ENCODE assay signal across 32 cellular contexts in genomic region chr5:81740758-81741157, GRCh38. TPM values are rescaled to one million over a fixed set of nuclear protein-coding genes. Genes with fewer than 3 reads are reported as not detected.
DNase-seq lines count a peak whose midpoint lies in the region; ATAC-seq, FAIRE-seq and TF ChIP-seq lines count a peak whose summit lies in the region.
"Had no signal": no experiment of that assay in that cellular context is flagged by ENCODE, and none has a peak within 500 bp of the region (broad histone marks: within the 10 kb centered on the region; RNA-seq: fewer than 3 reads in every experiment).

No MANE protein-coding gene starts in this region.

- H3K4me2 ChIP-seq in DND-41 (ENCODE audit: insufficient read depth, low read length): peak overlapping the region; percentile 22; the same call in 1 of the 2 replicates
- H3K4me2 ChIP-seq in Loucy (ENCODE audit: low read depth, low read length, poor library complexity, severe bottlenecking): peak overlapping the region; percentile 60
- H3K4me2 ChIP-seq in K562 (ENCODE audit: insufficient read depth, low read length): no peak overlapping the region
- no peak overlapping the region for H3K4me2 ChIP-seq in mammary epithelial cell (ENCODE audit: insufficient read depth, low read depth, low read length)
- H3K4me2 ChIP-seq: A549; BLaER1; BLaER1 treated with 17β-estradiol and CSF1 and Interleukin-3, amounts not matched to agents 10 nM and 100 nM had no signal

- no peak for FAIRE-seq in K562 (lab: Jason Lieb, UNC)
- FAIRE-seq: A204.1, A549, D721Med had no signal

- H3K36me3 ChIP-seq in DND-41 (ENCODE audit: insufficient read depth, low read length) (peaks cover 33% of the 10 kb centered on the region), Loucy (ENCODE audit: insufficient read depth, low read length) (0 out of 2 replicates have a peak, but pooled peaks cover 4% of the 10 kb centered on the region), K562 (ENCODE audit: control insufficient read depth, insufficient read depth, low read length) (peaks cover 3% of the 10 kb centered on the region; the same call in 1 of the 3 replicates), mammary epithelial cell (ENCODE audit: insufficient read depth, low read length) (peaks cover 2% of the 10 kb centered on the region), mucosa of descending colon (ENCODE audit: low read depth) (no peaks in the 10 kb centered on the region)
- H3K36me3 ChIP-seq: BE2C had no signal

- H4K20me1 ChIP-seq in DND-41 (ENCODE audit: insufficient read depth, low read length) (peaks cover 83% of the 10 kb centered on the region), Loucy (ENCODE audit: insufficient read depth, low read length, poor library complexity, severe bottlenecking) (peaks cover 93% of the 10 kb centered on the region), K562 (replicated peaks; ENCODE audit: control insufficient read depth, insufficient read depth, low read length) (no peaks in the 10 kb centered on the region), mammary epithelial cell (ENCODE audit: insufficient read depth, low read length) (no peaks in the 10 kb centered on the region)

- H3K79me2 ChIP-seq in DND-41 (ENCODE audit: insufficient read depth, low read length) (peaks cover 100% of the 10 kb centered on the region), Loucy (ENCODE audit: insufficient read depth, low read length) (peaks cover 99% of the 10 kb centered on the region), K562 (ENCODE audit: control insufficient read depth, insufficient read depth, low read length) (peaks cover 88% of the 10 kb centered on the region), mammary epithelial cell (ENCODE audit: insufficient read depth, low read length) (peaks cover 28% of the 10 kb centered on the region)

- TF ChIP-seq RAD21 in K562 (CRISPR knock-in tag; conservative IDR thresholded peaks at IDR 0.05 in 1 of 2, IDR thresholded peaks at IDR 0.05 in 1 of 2): no peak

- no peak overlapping the region for H2AFZ ChIP-seq in DND-41 (ENCODE audit: low read depth, low read length)
- no peak overlapping the region for H2AFZ ChIP-seq in Loucy (ENCODE audit: low read length)
- H2AFZ ChIP-seq in K562 (ENCODE audit: low read depth, low read length): no peak overlapping the region
- H2AFZ ChIP-seq in mammary epithelial cell (ENCODE audit: low read depth, low read length): no peak overlapping the region

- CTCF ChIA-PET in K562 (lab: Yijun Ruan, JAX; ENCODE audit: low intra/inter-chr PET ratio): no interaction called here
- CTCF ChIA-PET in mammary epithelial cell (lab: Charles Lee; ENCODE audit: low non-redundant PET): no interaction called here

- no peak for TF ChIP-seq CTCF in DND-41 (IDR thresholded peaks at IDR 0.05; ENCODE audit: borderline replicate concordance, extremely low read depth, low read length, poor library complexity, severe bottlenecking)
- no peak for TF ChIP-seq CTCF in Loucy (conservative IDR thresholded peaks at IDR 0.05; ENCODE audit: low read length)
- no peak for TF ChIP-seq CTCF in K562 (IDR thresholded peaks at IDR 0.05 in 2 of 3, conservative IDR thresholded peaks at IDR 0.05 in 1 of 3; ENCODE audit: insufficient read depth in 2 of 3, low read depth in 1 of 3, low read length in 3 of 3)
- TF ChIP-seq CTCF in mammary epithelial cell (conservative IDR thresholded peaks at IDR 0.05 in 1 of 2, IDR thresholded peaks at IDR 0.05 in 1 of 2; ENCODE audit: extremely low read depth in 1 of 2, insufficient read depth in 1 of 2, low read depth in 1 of 2, low read length in 2 of 2): no peak
- TF ChIP-seq CTCF in mucosa of descending colon (IDR thresholded peaks at IDR 0.05): no peak

- no peaks in the 10 kb centered on the region for H3K27me3 ChIP-seq in DND-41 (ENCODE audit: insufficient read depth, low read length, poor library complexity)
- H3K27me3 ChIP-seq in Loucy (ENCODE audit: insufficient read depth, low read length, poor library complexity, severe bottlenecking): no peaks in the 10 kb centered on the region
- H3K27me3 ChIP-seq in K562 (ENCODE audit: control insufficient read depth in 2 of 2, insufficient read depth in 2 of 2, low read length in 2 of 2): no peaks in the 10 kb centered on the region
- no peaks in the 10 kb centered on the region for H3K27me3 ChIP-seq in mammary epithelial cell (ENCODE audit: insufficient read depth, low read length)
- H3K27me3 ChIP-seq: BE2C; BLaER1; BLaER1 treated with 17β-estradiol and CSF1 and Interleukin-3, amounts not matched to agents 10 nM and 100 nM had no signal

- H3K9me3 ChIP-seq in DND-41 (ENCODE audit: insufficient read depth, low read length, severe bottlenecking) (no peaks in the 10 kb centered on the region), Loucy (ENCODE audit: insufficient read depth, low read depth, low read length) (no peaks in the 10 kb centered on the region), K562 (replicated peaks; ENCODE audit: control insufficient read depth, insufficient read depth, low read depth, low read length) (no peaks in the 10 kb centered on the region), mammary epithelial cell (replicated peaks; ENCODE audit: insufficient read depth, low read length) (no peaks in the 10 kb centered on the region), mucosa of descending colon (no peaks in the 10 kb centered on the region)
- H3K9me3 ChIP-seq: A549, BE2C, Caco-2 had no signal

- in situ Hi-C loops in K562 (cut with MboI) (no loop called here), mammary epithelial cell (cut with MboI; ENCODE audit: low sequenced_read_pairs in 2 of 2) (loop anchor here in 1 of 2 donors (25.0 kb wide), 1 partner anchor 203 kb away; no protein-coding TSS in a partner anchor)

- dilution Hi-C loops in mammary epithelial cell (cut with HindIII; ENCODE audit: low sequenced_read_pairs): no loop called here

- DNase-seq in DND-41: no peak
- DNase-seq in K562 (ENCODE audit: extremely low read depth in 1 of 4, low spot score in 3 of 4): no peak
- DNase-seq in mammary epithelial cell: no peak
- DNase-seq in mucosa of descending colon: no peak
- DNase-seq: 8988T; ACHN; AML-193; BE2C; C1 segment of cervical spinal cord; Caco-2; Calu3; CD4-positive, alpha-beta memory T cell; CD4-positive, alpha-beta T cell; CD4-positive, CD25-positive, alpha-beta regulatory T cell; CD8-positive, alpha-beta memory T cell; CD8-positive, alpha-beta T cell; COR-L47; DMS 273 treated with DMSO at 0.1 percent for 48 hours; DMS153; DMS53; DMS79; DMS79 treated with DMSO at 0.1 percent for 48 hours; EL had no signal

- 0 out of 2 replicates have a peak, but pooled peaks cover 8% of the 10 kb centered on the region for H3F3A ChIP-seq in Loucy (ENCODE audit: low read depth)

- WGBS in K562 (ENCODE audit: insufficient coverage, low coverage, missing lambda C conversion rate): 100% methylated on average over 2 of the region's 2 CpGs
- WGBS in mammary epithelial cell (ENCODE audit: low coverage, missing lambda C conversion rate): 100% methylated on average over 2 of the region's 2 CpGs

- H3K4me3 ChIP-seq in DND-41 (ENCODE audit: low read depth in 1 of 2, low read length in 2 of 2) (no peak overlapping the region), Loucy (ENCODE audit: low read length, poor library complexity, severe bottlenecking) (no peak overlapping the region), K562 (no peak overlapping the region), mammary epithelial cell (replicated peaks in 1 of 3; ENCODE audit: insufficient read depth in 1 of 3, low read depth in 2 of 3, low read length in 3 of 3) (no peak overlapping the region), mucosa of descending colon (no peak overlapping the region)
- H3K4me3 ChIP-seq: A549; BLaER1; BLaER1 treated with 17β-estradiol and CSF1 and Interleukin-3, amounts not matched to agents 10 nM and 100 nM had no signal

- BruUV-seq in K562 (replicated peaks; lab: Mats Ljungman, UMichigan) (no TSS peak), mammary epithelial cell (replicated peaks; lab: Mats Ljungman, UMichigan) (no TSS peak)

- H3K9me1 ChIP-seq in K562 (ENCODE audit: control insufficient read depth, insufficient read depth, low read length): no peaks in the 10 kb centered on the region

- H3K4me1 ChIP-seq in DND-41 (ENCODE audit: insufficient read depth, low read length) (peaks cover 73% of the 10 kb centered on the region), Loucy (ENCODE audit: insufficient read depth, low read length, poor library complexity, severe bottlenecking) (peaks cover 71% of the 10 kb centered on the region), K562 (replicated peaks in 1 of 2; ENCODE audit: control insufficient read depth in 2 of 2, insufficient read depth in 2 of 2, low read length in 2 of 2) (no peaks in the 10 kb centered on the region; a peak in 1 of 5 replicates), mammary epithelial cell (ENCODE audit: insufficient read depth, low read length) (no peaks in the 10 kb centered on the region), mucosa of descending colon (ENCODE audit: low read depth) (no peaks in the 10 kb centered on the region)
- H3K4me1 ChIP-seq: BE2C, Caco-2 had no signal

- TF ChIP-seq EP300 in K562 (IDR thresholded peaks at IDR 0.05; ENCODE audit: low read length): no peak

- no peaks in the 10 kb centered on the region for H3K9me2 ChIP-seq in Loucy (replicated peaks; ENCODE audit: low read depth, low read length)

- intact Hi-C loops in K562 (cut with micrococcal nuclease): loop anchor here (10.0 kb wide), 1 partner anchor 106 kb away; no protein-coding TSS in a partner anchor
- intact Hi-C loops in mammary epithelial cell (cut with micrococcal nuclease): no loop called here
- intact Hi-C loops in mucosa of descending colon (cut with DNase I, micrococcal nuclease): loop anchor here (10.0 kb wide), 1 partner anchor 236 kb away; no protein-coding TSS in a partner anchor

- H3K27ac ChIP-seq in DND-41 (ENCODE audit: low read length): no peak overlapping the region
- H3K27ac ChIP-seq in K562 (ENCODE audit: extremely low read depth, low read depth, low read length): no peak overlapping the region
- H3K27ac ChIP-seq in mammary epithelial cell (ENCODE audit: insufficient read depth, low read depth, low read length): no peak overlapping the region
- H3K27ac ChIP-seq: 22Rv1; A549; BLaER1; BLaER1 treated with 17β-estradiol and CSF1 and Interleukin-3, amounts not matched to agents 10 nM and 100 nM; C4-2B had no signal

- H3K9ac ChIP-seq in DND-41 (ENCODE audit: low read depth, low read length): no peak overlapping the region
- H3K9ac ChIP-seq in Loucy (ENCODE audit: low read depth, low read length, poor library complexity, severe bottlenecking): no peak overlapping the region
- no peak overlapping the region for H3K9ac ChIP-seq in K562 (ENCODE audit: insufficient read depth in 1 of 2, low read depth in 2 of 2, low read length in 2 of 2)
- no peak overlapping the region for H3K9ac ChIP-seq in mammary epithelial cell (ENCODE audit: insufficient read depth, low read length)
- H3K9ac ChIP-seq: BLaER1; BLaER1 treated with 17β-estradiol and CSF1 and Interleukin-3, amounts not matched to agents 10 nM and 100 nM had no signal

- TF ChIP-seq POLR2A in K562 (conservative IDR thresholded peaks at IDR 0.05): no peak

- no peak for ATAC-seq in DND-41 (ENCODE audit: insufficient read depth, low read depth)
- ATAC-seq in K562: no peak
- ATAC-seq in GM21528 (IDR thresholded peaks at IDR 0.05; ENCODE audit: low FRiP score, unreplicated experiment): no peak
- ATAC-seq in mucosa of descending colon: no peak
- ATAC-seq: A549; CD8-positive, alpha-beta T cell had no signal

- POLR2A ChIA-PET in K562 (lab: Yijun Ruan, JAX): interaction anchor here (0.7 to 1.7 kb wide), 5 partner anchors 8 to 71 kb away, joined by 3 to 5 read pairs (median 3); partner anchors contain the start of gene SSBP2

RNA-seq across cellular contexts. Expression of gene SSBP2, which starts 10.1 kb away (rescaled TPM):
- 60.8 and 64.6 TPM in 2 replicates for total RNA-seq in K562 (2011; cell fraction: chromatin; rRNA removed; ENCODE audit: low replicate concordance)
- 20.4 and 22.5 TPM in 2 replicates for total RNA-seq in K562 (2011; cell fraction: nucleolus; rRNA removed)
- total RNA-seq in K562 (2011; cell fraction: nucleoplasm; rRNA removed): 30.7 and 41.1 TPM in 2 replicates
- total RNA-seq in K562 (2014; rRNA removed) (22.3 and 30.2 TPM in 2 replicates), K562 (2014; rRNA removed; fragmentation: Illumina TruSeq; extraction: Trizol) (42.1 and 47.2 TPM in 2 replicates), K562 (2015; rRNA removed; fragmentation: Illumina TruSeq; extraction: Trizol) (37.7 and 39.9 TPM in 2 replicates), K562 (2021) (36.4 and 41.1 TPM in 2 replicates), mammary epithelial cell (10 to 100 TPM; 24.8 to 40.8 TPM), mucosa of descending colon (10 to 100 TPM; 17.5 to 77.9 (median 20.9) TPM)
- polyA plus RNA-seq in K562 (2011; rRNA removed) (47.6 and 88.4 TPM in 2 replicates), K562 (2014; fragmentation: Illumina TruSeq; extraction: Trizol) (62.5 and 78.7 TPM in 2 replicates), K562 (2014; fragmentation: Nextera tagmentation; extraction: Ambion mirVana) (100 to 1,000 TPM in 1 of 2 experiments, 10 to 100 TPM in 1; 81.8 to 133 TPM), K562 (2014; rRNA removed) (35.1 and 44.6 TPM in 2 replicates), mammary epithelial cell (33.6 TPM)
- 32.1 and 43.1 TPM in 2 replicates for polyA plus RNA-seq in K562 (2011; cell fraction: cytosol; rRNA removed)
- 34.8 and 49.1 TPM in 2 replicates for polyA plus RNA-seq in K562 (2011; cell fraction: nucleus; rRNA removed)
- polyA plus RNA-seq in K562 (2012): 37.3 and 54.7 TPM in 2 replicates
- 42.0 and 53.6 TPM in 2 replicates for polyA minus RNA-seq in K562 (2011; rRNA and poly(A)+ RNA removed)
- polyA minus RNA-seq in K562 (2011; cell fraction: cytosol; rRNA and poly(A)+ RNA removed): 10.9 and 20.5 TPM in 2 replicates
- polyA minus RNA-seq in K562 (2011; cell fraction: nucleus; rRNA and poly(A)+ RNA removed): 24.2 and 28.5 TPM in 2 replicates
- 22.2 TPM for polyA minus RNA-seq in mammary epithelial cell

Comparison
In these comparisons a context has a peak if more than half of its experiments do, and no peak if none do; other contexts are left out.
1. H3K4me2 ChIP-seq: peak in DND-41 (single experiment) and Loucy (single experiment); none in K562 (single experiment) and mammary epithelial cell (single experiment).